ENCODE assay signal across 16 cellular contexts in genomic region chr5:14297697-14298096, GRCh38.
DNase-seq lines count a peak whose midpoint lies in the region; ATAC-seq and TF ChIP-seq lines count a peak whose summit lies in the region.
"Had no signal": no experiment of that assay in that cellular context is flagged by ENCODE, and none has a peak within 500 bp of the region (broad histone marks: within the 10 kb centered on the region; RNA-seq: fewer than 3 reads in every experiment).

No MANE protein-coding gene starts in this region.

- H3K9me3 ChIP-seq in heart right ventricle (no peaks in the 10 kb centered on the region), skeletal muscle tissue (ENCODE audit: control insufficient read depth in 3 of 3, low read length in 3 of 3) (no peaks in the 10 kb centered on the region)
- H3K9me3 ChIP-seq: BLaER1, SJCRH30 had no signal

- DNase-seq in heart right ventricle (no peak), Right ventricle myocardium superior (no peak), foreskin keratinocyte (no peak), putamen (ENCODE audit: low spot score) (no peak)
- DNase-seq in activated naive CD4-positive, alpha-beta T cell treated with anti-CD3 and anti-CD28 coated beads, Interleukin-2, amount 10 ng/mL, durations not matched to agents 7 days and 5 days: no peak
- no peak for DNase-seq in activated T-cell treated with anti-CD3 and anti-CD28 coated beads, Interleukin-2, amount 50 U/mL, for 4 hours
- DNase-seq: CD8-positive, alpha-beta T cell; DMS79 treated with DMSO at 0.1 percent for 48 hours; KBM-7; NCI-H1436; NCI-H2029 treated with DMSO at 0.1 percent for 48 hours; NCI-H510A; SJCRH30 had no signal

- H3K27ac Mint-ChIP-seq in brain: peak overlapping the region in 4 of 5 experiments; percentile 25 to 99 (median 90)
- no peak overlapping the region for H3K27ac Mint-ChIP-seq in activated naive CD4-positive, alpha-beta T cell treated with anti-CD3 and anti-CD28 coated beads, Interleukin-2, amount 10 ng/mL, durations not matched to agents 7 days and 5 days
- H3K27ac Mint-ChIP-seq: CD8-positive, alpha-beta T cell had no signal

- H3K4me1 Mint-ChIP-seq in brain: peaks cover 50% of the 10 kb centered on the region
- H3K4me1 Mint-ChIP-seq in activated naive CD4-positive, alpha-beta T cell treated with anti-CD3 and anti-CD28 coated beads, Interleukin-2, amount 10 ng/mL, durations not matched to agents 7 days and 5 days: no peaks in the 10 kb centered on the region
- no peaks in the 10 kb centered on the region for H3K4me1 Mint-ChIP-seq in activated T-cell treated with anti-CD3 and anti-CD28 coated beads, Interleukin-2, amount 50 U/mL, for 4 hours (ENCODE audit: low read depth)

- H3K4me3 Mint-ChIP-seq in brain: peak overlapping the region in 1 of 5 experiments; percentile 26
- H3K4me3 Mint-ChIP-seq in activated naive CD4-positive, alpha-beta T cell treated with anti-CD3 and anti-CD28 coated beads, Interleukin-2, amount 10 ng/mL, durations not matched to agents 7 days and 5 days: no peak overlapping the region
- H3K4me3 Mint-ChIP-seq in activated T-cell treated with anti-CD3 and anti-CD28 coated beads, Interleukin-2, amount 50 U/mL, for 4 hours: no peak overlapping the region
- H3K4me3 Mint-ChIP-seq: CD8-positive, alpha-beta T cell had no signal

- no peaks in the 10 kb centered on the region for H3K9me3 Mint-ChIP-seq in brain
- H3K9me3 Mint-ChIP-seq in activated naive CD4-positive, alpha-beta T cell treated with anti-CD3 and anti-CD28 coated beads, Interleukin-2, amount 10 ng/mL, durations not matched to agents 7 days and 5 days: no peaks in the 10 kb centered on the region
- no peaks in the 10 kb centered on the region for H3K9me3 Mint-ChIP-seq in activated T-cell treated with anti-CD3 and anti-CD28 coated beads, Interleukin-2, amount 50 U/mL, for 4 hours
- H3K9me3 Mint-ChIP-seq: CD8-positive, alpha-beta T cell had no signal

- no peak for TF ChIP-seq CTCF in heart right ventricle (IDR thresholded peaks at IDR 0.05)
- TF ChIP-seq CTCF in brain (conservative IDR thresholded peaks at IDR 0.05): no peak
- no peak for TF ChIP-seq CTCF in foreskin keratinocyte (conservative IDR thresholded peaks at IDR 0.05)

- H3K36me3 Mint-ChIP-seq in brain: peaks cover 55% of the 10 kb centered on the region
- no peaks in the 10 kb centered on the region for H3K36me3 Mint-ChIP-seq in activated naive CD4-positive, alpha-beta T cell treated with anti-CD3 and anti-CD28 coated beads, Interleukin-2, amount 10 ng/mL, durations not matched to agents 7 days and 5 days
- no peaks in the 10 kb centered on the region for H3K36me3 Mint-ChIP-seq in activated T-cell treated with anti-CD3 and anti-CD28 coated beads, Interleukin-2, amount 50 U/mL, for 4 hours (ENCODE audit: insufficient read depth)
- H3K36me3 Mint-ChIP-seq: CD8-positive, alpha-beta T cell had no signal

- no peaks in the 10 kb centered on the region for H3K27me3 Mint-ChIP-seq in brain
- no peaks in the 10 kb centered on the region for H3K27me3 Mint-ChIP-seq in activated naive CD4-positive, alpha-beta T cell treated with anti-CD3 and anti-CD28 coated beads, Interleukin-2, amount 10 ng/mL, durations not matched to agents 7 days and 5 days
- H3K27me3 Mint-ChIP-seq in activated T-cell treated with anti-CD3 and anti-CD28 coated beads, Interleukin-2, amount 50 U/mL, for 4 hours (ENCODE audit: low read depth): peaks cover 3% of the 10 kb centered on the region

- CTCF ChIA-PET in activated naive CD4-positive, alpha-beta T cell treated with anti-CD3 and anti-CD28 coated beads, Interleukin-2, amount 10 ng/mL, durations not matched to agents 7 days and 5 days (lab: Charles Lee): no interaction called here

- no peak overlapping the region for H3K4me3 ChIP-seq in heart right ventricle
- peak overlapping the region in 1 of 3 donors; percentile 36 for H3K4me3 ChIP-seq in skeletal muscle tissue (ENCODE audit: low read length in 3 of 3)
- H3K4me3 ChIP-seq: BLaER1, SJCRH30 had no signal

- peak overlapping the region in 1 of 3 donors; percentile 10 for H3K9ac ChIP-seq in skeletal muscle tissue (ENCODE audit: low read depth in 1 of 3, low read length in 3 of 3)
- H3K9ac ChIP-seq: BLaER1 had no signal

- H3K27me3 ChIP-seq in heart right ventricle (no peaks in the 10 kb centered on the region), foreskin keratinocyte (no peaks in the 10 kb centered on the region), skeletal muscle tissue (ENCODE audit: control insufficient read depth in 3 of 3, insufficient read depth in 3 of 3, low read length in 3 of 3) (no peaks in the 10 kb centered on the region)
- H3K27me3 ChIP-seq: BLaER1, SJCRH30 had no signal

- H3K27ac ChIP-seq in heart right ventricle: peak overlapping the region in 6 of 10 donors; percentile 26 to 77 (median 72)
- peak overlapping the region; percentile 11 for H3K27ac ChIP-seq in foreskin keratinocyte
- H3K27ac ChIP-seq in skeletal muscle tissue (ENCODE audit: low read depth, low read length): peak overlapping the region; percentile 48
- H3K27ac ChIP-seq: BLaER1, SJCRH30 had no signal

- peaks cover 2 to 65% (median 52%) of the 10 kb centered on the region in 9 donors for H3K4me1 ChIP-seq in heart right ventricle
- H3K4me1 ChIP-seq in foreskin keratinocyte: peaks cover 18% of the 10 kb centered on the region
- H3K4me1 ChIP-seq in skeletal muscle tissue (ENCODE audit: control insufficient read depth in 3 of 3, insufficient read depth in 3 of 3, low read length in 3 of 3): peaks cover 31 to 60% (median 58%) of the 10 kb centered on the region in 3 donors
- H3K4me1 ChIP-seq: BLaER1, SJCRH30 had no signal

- peaks cover 0 to 87% (median 0%) of the 10 kb centered on the region in 9 donors for H3K36me3 ChIP-seq in heart right ventricle
- H3K36me3 ChIP-seq in skeletal muscle tissue (ENCODE audit: control insufficient read depth in 3 of 3, insufficient read depth in 3 of 3, low read length in 3 of 3): peaks cover 2 to 20% (median 6%) of the 10 kb centered on the region in 3 donors

- peak in 4 of 8 donors; percentile 20 to 49 (median 31) for ATAC-seq in heart right ventricle
- ATAC-seq in Right ventricle myocardium superior (ENCODE audit: poor library complexity): no peak
- ATAC-seq in foreskin keratinocyte: peak; percentile 60
- ATAC-seq in activated T-cell treated with anti-CD3 and anti-CD28 coated beads, Interleukin-2, amount 50 U/mL, for 4 hours: no peak
- ATAC-seq: CD8-positive, alpha-beta T cell had no signal

- intact Hi-C loops in heart right ventricle (cut with DNase I): loop anchor here in 1 of 10 donors (10.0 kb wide), 1 partner anchor 313 kb away; no protein-coding TSS in a partner anchor
- intact Hi-C loops in Right ventricle myocardium superior (cut with DNase I): no loop called here

- 90 to 93% methylated on average over 9 of the region's 9 CpGs for WGBS in heart right ventricle, 2 donors

Comparison
In these comparisons a context has a peak if more than half of its experiments do, and no peak if none do; other contexts are left out.
1. H3K27ac ChIP-seq: peak in every context shown above with its lines; median percentile 72 in heart right ventricle; 48 in skeletal muscle tissue; 11 in foreskin keratinocyte.